28 cellular contexts compared by ENCODE assay signal in the genomic region with DNA sequence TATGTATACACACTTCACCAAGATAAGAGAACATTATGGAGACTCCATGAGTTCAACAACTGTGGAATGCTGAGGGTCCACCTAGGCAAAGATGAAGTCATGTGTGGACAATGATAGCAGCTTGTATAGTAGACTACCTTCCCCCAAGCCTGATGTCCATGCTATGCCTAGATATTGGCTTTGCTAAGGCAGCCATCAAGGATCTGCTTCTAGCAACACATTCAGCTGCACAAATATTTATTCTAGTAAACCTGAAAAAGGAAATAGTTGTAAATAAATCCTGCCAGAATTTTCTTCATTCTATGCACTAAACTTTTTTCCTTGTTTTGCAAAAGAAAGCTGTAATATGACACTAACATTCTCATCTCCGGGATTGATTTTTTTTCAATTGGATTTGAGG. TPM values are rescaled to one million over a fixed set of nuclear protein-coding genes. Genes with fewer than 3 reads are reported as not detected.
"Had no signal": no experiment of that assay in that cellular context is flagged by ENCODE, and none has a peak within 500 bp of the region (broad histone marks: within the 10 kb centered on the region; RNA-seq: fewer than 3 reads in every experiment).

No MANE protein-coding gene starts in this region.

- H3K9me3 ChIP-seq: ascending aorta had no signal

- H3K27me3 ChIP-seq: ascending aorta had no signal

- H3K27ac ChIP-seq: ascending aorta had no signal

- H3K4me1 ChIP-seq: ascending aorta had no signal

- H3K4me3 ChIP-seq: ascending aorta had no signal

- ATAC-seq: activated CD8-positive, alpha-beta memory T cell treated with anti-CD3 and anti-CD28 coated beads, Interleukin-2, amount 10 ng/mL, durations not matched to agents 7 days and 5 days; activated naive CD4-positive, alpha-beta T cell treated with anti-CD3 and anti-CD28 coated beads, Interleukin-2, amount 50 U/mL, for 72 hours; activated naive CD8-positive, alpha-beta T cell treated with anti-CD3 and anti-CD28 coated beads, Interleukin-2, amount 50 U/mL, for 24 hours; T-helper 17 cell had no signal

- H3K27ac Mint-ChIP-seq: activated B cell treated with CpG ODN at 0.5 μM for 24 hours; activated CD4-positive, alpha-beta T cell treated with anti-CD3 and anti-CD28 coated beads, Interleukin-2, amount 10 ng/mL, durations not matched to agents 24 days and 14 days; activated CD8-positive, alpha-beta memory T cell treated with anti-CD3 and anti-CD28 coated beads, Interleukin-2, amount 10 ng/mL, durations not matched to agents 7 days and 5 days; activated naive CD4-positive, alpha-beta T cell treated with anti-CD3 and anti-CD28 coated beads, Interleukin-2, amount 50 U/mL, for 72 hours; activated naive CD8-positive, alpha-beta T cell treated with anti-CD3 and anti-CD28 coated beads, Interleukin-2, amount 50 U/mL, for 24 hours; activated T-cell treated with anti-CD3 and anti-CD28 coated beads, Interleukin-2, amount 50 U/mL, for 24 hours; activated T-helper 1 cell treated with anti-CD3 and anti-CD28 coated beads, Interleukin-12 subunit alpha, Interleukin-12 subunit beta, Interleukin-2, Interleukin-4 antibody, amounts not matched to agents 30 ng/mL and 10 ng/mL and 1 ng/mL, durations not matched to agents 14 hours and 24 hours and 36 hours; brain; T-helper 17 cell had no signal

- DNase-seq: activated B cell treated with CpG ODN at 0.5 μM for 24 hours; activated CD4-positive, alpha-beta T cell treated with anti-CD3 and anti-CD28 coated beads for 1 hour; activated CD4-positive, alpha-beta T cell treated with anti-CD3 and anti-CD28 coated beads, Interleukin-2, amount 50 U/mL, for 48 hours; activated CD8-positive, alpha-beta memory T cell treated with anti-CD3 and anti-CD28 coated beads, Interleukin-2, amount 10 ng/mL, durations not matched to agents 7 days and 5 days; activated effector memory CD4-positive, alpha-beta T cell treated with anti-CD3 and anti-CD28 coated beads, Interleukin-2, amount 50 U/mL, for 16 hours; activated naive CD4-positive, alpha-beta T cell treated with Interleukin-2 at 50 U/mL for 16 hours; activated naive CD8-positive, alpha-beta T cell treated with anti-CD3 and anti-CD28 coated beads, Interleukin-2, amount 50 U/mL, for 24 hours; activated T-cell treated with anti-CD3 and anti-CD28 coated beads, Interleukin-2, amount 50 U/mL, for 24 hours; amniotic stem cell; cortex of kidney; Kasumi-1; KBM-7; NCI-H1048; NCI-H1417 treated with DMSO at 0.1 percent for 48 hours; NCI-H1694; NCI-H2107; NCI-H2171 treated with DMSO at 0.1 percent for 48 hours; NCI-H446; NCI-H524; SIG-M5; T-helper 17 cell; T-helper 9 cell had no signal

- H3K36me3 ChIP-seq: ascending aorta had no signal

- H3K36me3 Mint-ChIP-seq: brain had no signal

- H3K4me3 Mint-ChIP-seq: activated B cell treated with CpG ODN at 0.5 μM for 24 hours; activated CD4-positive, alpha-beta T cell treated with anti-CD3 and anti-CD28 coated beads, Interleukin-2, amount 10 ng/mL, durations not matched to agents 24 days and 14 days; activated CD8-positive, alpha-beta memory T cell treated with anti-CD3 and anti-CD28 coated beads, Interleukin-2, amount 10 ng/mL, durations not matched to agents 7 days and 5 days; activated naive CD8-positive, alpha-beta T cell treated with anti-CD3 and anti-CD28 coated beads, Interleukin-2, amount 50 U/mL, for 24 hours; activated T-cell treated with anti-CD3 and anti-CD28 coated beads, Interleukin-2, amount 50 U/mL, for 24 hours; activated T-helper 1 cell treated with anti-CD3 and anti-CD28 coated beads, Interleukin-12 subunit alpha, Interleukin-12 subunit beta, Interleukin-2, Interleukin-4 antibody, amounts not matched to agents 30 ng/mL and 10 ng/mL and 1 ng/mL, durations not matched to agents 14 hours and 24 hours and 36 hours; brain; central memory CD8-positive, alpha-beta T cell; T-helper 17 cell had no signal

- H3K4me1 Mint-ChIP-seq: activated B cell treated with CpG ODN at 0.5 μM for 24 hours; activated CD8-positive, alpha-beta memory T cell treated with anti-CD3 and anti-CD28 coated beads, Interleukin-2, amount 10 ng/mL, durations not matched to agents 7 days and 5 days; activated naive CD8-positive, alpha-beta T cell treated with anti-CD3 and anti-CD28 coated beads, Interleukin-2, amount 50 U/mL, for 24 hours; brain; central memory CD8-positive, alpha-beta T cell; T-helper 17 cell had no signal

RNA-seq across cellular contexts. Expression of gene LPAR3, which starts 7.0 kb away (rescaled TPM):
- total RNA-seq: ascending aorta had no signal
